28 cellular contexts compared by ENCODE assay signal in the genomic region with DNA sequence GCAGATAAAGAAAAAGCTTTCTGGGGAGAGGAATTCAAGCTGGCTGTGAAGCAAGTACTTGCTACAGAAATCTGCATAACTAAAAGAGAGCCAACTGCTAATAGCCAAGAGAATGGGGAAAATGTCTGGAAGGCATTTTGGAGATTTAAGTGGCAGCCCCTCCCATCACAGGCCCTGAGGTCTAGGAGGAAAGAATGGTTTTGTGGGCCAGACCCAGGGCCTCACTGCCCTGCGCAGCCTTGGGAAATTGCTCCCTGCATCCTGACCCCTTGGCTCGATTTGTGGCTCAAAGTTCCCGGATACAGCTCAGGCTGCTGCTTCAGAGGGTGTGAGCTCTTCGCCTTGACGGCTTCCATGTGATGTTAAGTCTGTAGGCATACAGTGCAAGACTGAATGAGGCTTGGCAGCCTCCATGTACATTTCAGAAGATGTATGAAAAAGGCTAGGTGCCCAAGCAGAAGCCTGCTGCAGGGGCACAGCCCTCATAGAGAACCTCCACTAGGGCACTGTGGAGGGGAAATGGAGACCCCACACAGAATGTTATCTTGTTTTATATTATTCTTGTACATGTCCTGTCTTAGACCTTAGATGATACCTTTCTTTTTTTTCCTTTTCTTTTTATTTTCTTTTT.
"Had no signal": no experiment of that assay in that cellular context is flagged by ENCODE, and none has a peak within 500 bp of the region (broad histone marks: within the 10 kb centered on the region; RNA-seq: fewer than 3 reads in every experiment).

No MANE protein-coding gene starts in this region.

- H3K4me3 ChIP-seq: adrenal gland, body of pancreas, esophagus muscularis mucosa, gastroesophageal sphincter had no signal

- H3K27ac ChIP-seq: adrenal gland, body of pancreas, esophagus muscularis mucosa, gastroesophageal sphincter, WERI-Rb-1 had no signal

- H3K27me3 ChIP-seq: adrenal gland, body of pancreas, esophagus muscularis mucosa had no signal

- ATAC-seq: activated CD4-positive, CD25-positive, alpha-beta regulatory T cell treated with anti-CD3 and anti-CD28 coated beads, Interleukin-2, amount 50 U/mL, for 24 hours; activated CD8-positive, alpha-beta T cell treated with anti-CD3 and anti-CD28 coated beads for 36 hours; activated naive CD8-positive, alpha-beta T cell treated with anti-CD3 and anti-CD28 coated beads, Interleukin-2, amount 50 U/mL, for 24 hours; activated T-cell treated with anti-CD3 and anti-CD28 coated beads, Interleukin-2, amount 50 U/mL, for 4 hours; body of pancreas; effector memory CD8-positive, alpha-beta T cell; gastroesophageal sphincter; T-helper 17 cell had no signal

- H3K36me3 ChIP-seq: adrenal gland, esophagus muscularis mucosa, gastroesophageal sphincter, WERI-Rb-1 had no signal

- DNase-seq: activated B cell treated with CpG ODN at 0.5 μM for 24 hours; activated CD4-positive, alpha-beta T cell treated with anti-CD3 and anti-CD28 coated beads for 48 hours; activated CD4-positive, alpha-beta T cell treated with anti-CD3 and anti-CD28 coated beads, Interleukin-2, amount 50 U/mL, for 1 hour; activated CD4-positive, alpha-beta T cell treated with anti-CD3 and anti-CD28 coated beads, Interleukin-2, amount 50 U/mL, for 48 hours; activated CD8-positive, alpha-beta memory T cell treated with anti-CD3 and anti-CD28 coated beads for 24 hours; activated CD8-positive, alpha-beta T cell treated with anti-CD3 and anti-CD28 coated beads for 36 hours; activated effector memory CD4-positive, alpha-beta T cell treated with anti-CD3 and anti-CD28 coated beads, Interleukin-2, amount 50 U/mL, for 16 hours; activated naive CD4-positive, alpha-beta T cell treated with anti-CD3 and anti-CD28 coated beads for 36 hours; activated naive CD8-positive, alpha-beta T cell treated with anti-CD3 and anti-CD28 coated beads for 36 hours; activated naive CD8-positive, alpha-beta T cell treated with anti-CD3 and anti-CD28 coated beads, Interleukin-2, amount 50 U/mL, for 24 hours; activated T-cell treated with anti-CD3 and anti-CD28 coated beads, Interleukin-2, amount 50 U/mL, for 4 hours; adrenal gland; amygdala; aorta; body of pancreas; caudate nucleus; cortex of kidney; dermis blood vessel endothelial cell; effector CD4-positive, alpha-beta T cell; effector memory CD8-positive, alpha-beta T cell; erythroblast; foreskin melanocyte; T-helper 17 cell; T1000; WERI-Rb-1 had no signal

- H3K4me1 ChIP-seq: adrenal gland, body of pancreas, esophagus muscularis mucosa, gastroesophageal sphincter had no signal

- H3K9me3 ChIP-seq: adrenal gland, body of pancreas, esophagus muscularis mucosa had no signal
